Comparison of ENCODE assay signal across 8 cellular contexts in genomic region chr4:159105063-159105414, GRCh38. TPM values are rescaled to one million over a fixed set of nuclear protein-coding genes. Genes with fewer than 3 reads are reported as not detected.
DNase-seq lines count a peak whose midpoint lies in the region; ATAC-seq and TF ChIP-seq lines count a peak whose summit lies in the region.

No MANE protein-coding gene starts in this region.

- H3K4me1 ChIP-seq in HUES64 (ENCODE audit: insufficient read depth, low read length) (peaks cover 36% of the 10 kb centered on the region), mononuclear cell (ENCODE audit: insufficient read depth, low read length) (peaks cover 32% of the 10 kb centered on the region)

- CTCF ChIA-PET in AG04450 (lab: Charles Lee), result interaction anchor here (0.5 to 1.0 kb wide), 2 partner anchors 231 to 248 kb away, joined by 3 read pairs; no protein-coding TSS in a partner anchor

- in situ Hi-C loops in brain microvascular endothelial cell (cut with HindIII; ENCODE audit: low pct_ligation_motif_present, low sequenced_read_pairs), result no loop called here

- POLR2A ChIA-PET in AG04450 (lab: Yijun Ruan, JAX), result no interaction called here

- ATAC-seq in GM21619 (IDR thresholded peaks at IDR 0.05; ENCODE audit: unreplicated experiment) (no peak), HG03159 (IDR thresholded peaks at IDR 0.05; ENCODE audit: unreplicated experiment) (no peak)

- TF ChIP-seq CTCF in AG04450 (IDR thresholded peaks at IDR 0.05; ENCODE audit: low read depth, low read length) (no peak), brain microvascular endothelial cell (IDR thresholded peaks at IDR 0.05; ENCODE audit: low read depth, low read length, missing control alignments) (no peak)

- H3K36me3 ChIP-seq in HUES64 (ENCODE audit: insufficient read depth, low read length), result no peaks in the 10 kb centered on the region
- H3K36me3 ChIP-seq in brain microvascular endothelial cell (replicated peaks), result no peaks in the 10 kb centered on the region

- DNase-seq in AG04450 (ENCODE audit: low read depth, low spot score), result no peak
- peak; percentile 29 for DNase-seq in brain microvascular endothelial cell
- DNase-seq in activated gamma-delta T cell treated with Interleukin-2 at 50 U/mL for 16 hours, result no peak
- DNase-seq in retina, result no peak

- H3K27ac ChIP-seq in AG04450 (ENCODE audit: low read depth, low read length) (no peak overlapping the region), HUES64 (ENCODE audit: low read depth, low read length) (no peak overlapping the region), brain microvascular endothelial cell (peak overlapping the region; percentile 81)

- H3K27me3 ChIP-seq in AG04450 (ENCODE audit: control insufficient read depth, insufficient read depth, low read length) (peaks cover 6% of the 10 kb centered on the region), HUES64 (ENCODE audit: insufficient read depth, low read length) (peaks cover 20% of the 10 kb centered on the region), brain microvascular endothelial cell (replicated peaks) (no peaks in the 10 kb centered on the region), mononuclear cell (ENCODE audit: insufficient read depth, low read length) (peaks cover 4% of the 10 kb centered on the region)

- H3K9me3 ChIP-seq in AG04450 (ENCODE audit: control insufficient read depth, insufficient read depth, low read length) (peaks cover 3% of the 10 kb centered on the region; the same call in 1 of the 2 replicates), HUES64 (ENCODE audit: insufficient read depth, low read depth, low read length) (no peaks in the 10 kb centered on the region), mononuclear cell (ENCODE audit: low read depth, low read length) (no peaks in the 10 kb centered on the region)

- H3K9ac ChIP-seq in HUES64 (ENCODE audit: low read depth, low read length), result peak overlapping the region; percentile 59; the same call in 1 of the 2 replicates

- WGBS in HUES64, result 9% methylated on average over 4 of the region's 5 CpGs

- H3K4me3 ChIP-seq in AG04450 (ENCODE audit: low read depth, low read length) (peak overlapping the region; percentile 84), HUES64 (ENCODE audit: low read length) (peak overlapping the region; percentile 88), brain microvascular endothelial cell (ENCODE audit: low read depth, low read length) (peak overlapping the region; percentile 88), mononuclear cell (ENCODE audit: low read length) (peak overlapping the region; percentile 83)

RNA-seq across cellular contexts. Expression of gene RAPGEF2, which starts 2.2 kb away (rescaled TPM):
- 40.3 and 51.5 TPM in 2 replicates for polyA plus RNA-seq in AG04450 (2011; rRNA removed)
- 101 and 103 TPM in 2 replicates for polyA minus RNA-seq in AG04450 (2011; rRNA and poly(A)+ RNA removed)
- polyA plus RNA-seq in HUES64 (2013, experiment 1 of 2), result 26.8 TPM
- polyA plus RNA-seq in HUES64 (2013, experiment 2 of 2), result 23.9 TPM
- total RNA-seq in mononuclear cell, result 57.9 TPM
